ENCODE assay signal across 8 cellular contexts in the genomic region with DNA sequence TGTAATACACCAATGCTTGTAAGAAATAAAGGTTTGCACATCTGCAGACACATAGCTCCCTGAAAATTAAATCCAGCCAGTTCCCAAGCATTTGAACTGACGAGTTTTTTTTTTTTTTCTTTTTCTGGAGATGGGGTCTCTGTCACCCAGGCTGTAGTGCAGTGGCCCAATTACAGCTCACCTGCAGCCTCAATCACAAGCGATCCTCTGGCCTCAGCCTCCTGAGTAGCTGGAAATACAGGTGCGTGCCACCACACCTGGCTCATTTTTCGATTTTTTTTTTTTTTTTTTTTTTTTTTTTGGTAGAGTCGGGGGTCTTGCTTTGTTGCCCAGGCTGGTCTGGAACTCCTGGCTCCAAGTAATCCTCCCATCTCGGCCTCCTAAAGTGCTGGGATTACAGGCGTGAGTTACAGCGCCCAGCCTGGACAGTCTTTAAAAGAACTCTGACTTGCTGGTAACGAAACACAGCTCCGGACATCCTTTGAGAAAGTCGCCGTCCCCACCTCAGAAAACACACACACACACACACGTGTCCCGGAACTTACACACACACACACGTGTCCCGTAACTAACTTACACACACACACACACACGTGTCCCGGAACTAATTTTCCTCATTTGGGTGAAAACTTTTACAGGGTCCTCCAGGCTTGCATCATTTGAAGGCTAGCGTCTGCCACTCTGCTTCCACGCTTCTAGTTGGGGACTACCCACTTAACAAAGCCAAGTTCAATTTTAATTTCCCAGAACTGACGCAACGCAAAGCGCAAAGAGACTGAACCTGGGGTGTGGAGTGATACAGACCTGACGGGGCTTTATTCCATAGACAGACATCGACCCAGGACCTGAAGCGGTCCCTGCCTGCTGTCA. TPM values are rescaled to one million over a fixed set of nuclear protein-coding genes. Genes with fewer than 3 reads are reported as not detected.
A peak's percentile ranks its signal among the peaks of the same experiment; 100 is the strongest.
DNase-seq lines count a peak whose midpoint lies in the region; ATAC-seq and TF ChIP-seq lines count a peak whose summit lies in the region.

No MANE protein-coding gene starts in this region.

- peak overlapping the region; percentile 89 for H3K4me3 Mint-ChIP-seq in CD8-positive, alpha-beta T cell

- no peaks in the 10 kb centered on the region for H3K27me3 Mint-ChIP-seq in CD8-positive, alpha-beta T cell (ENCODE audit: low read depth)

- H3K27ac Mint-ChIP-seq in CD8-positive, alpha-beta T cell, result peak overlapping the region; percentile 93

- H3K4me1 ChIP-seq in CD8-positive, alpha-beta T cell (ENCODE audit: insufficient read depth, low read length), result peaks cover 10% of the 10 kb centered on the region
- peaks cover 0 to 3% (median 0%) of the 10 kb centered on the region in 4 donors for H3K4me1 ChIP-seq in Peyer's patch

- POLR2A ChIA-PET in CD8-positive, alpha-beta T cell (lab: Charles Lee), result interaction anchor here (0.6 to 1.2 kb wide), 3 partner anchors 99 to 959 kb away, joined by 3 to 6 read pairs (median 3); a partner anchor contains a TSS

- no peaks in the 10 kb centered on the region for H3K9me3 ChIP-seq in CD8-positive, alpha-beta T cell (ENCODE audit: low read length)
- H3K9me3 ChIP-seq in Peyer's patch, result no peaks in the 10 kb centered on the region

- peak overlapping the region; percentile 72 for H3K27ac ChIP-seq in CD8-positive, alpha-beta T cell (ENCODE audit: low read depth, low read length)
- H3K27ac ChIP-seq in Peyer's patch, result peak overlapping the region; percentile 47 to 87 (median 76)

- peaks cover 22% of the 10 kb centered on the region for H3K4me1 Mint-ChIP-seq in CD8-positive, alpha-beta T cell (ENCODE audit: low read depth)

- peak in 3 of 7 experiments; percentile 2 to 22 (median 3) for DNase-seq in CD8-positive, alpha-beta T cell
- DNase-seq in Peyer's patch (peak; percentile 22 to 54 (median 54)), cardiac fibroblast (ENCODE audit: low read depth in 2 of 2) (peak; percentile 32 to 33), kidney tubule cell (ENCODE audit: low spot score) (peak; percentile 48), superior temporal gyrus (ENCODE audit: extremely low spot score) (no peak)
- DNase-seq in stimulated activated CD8-positive, alpha-beta memory T cell treated with anti-CD3 and anti-CD28 coated beads, Interleukin-12 subunit alpha, Interleukin-12 subunit beta, amount 100 ng/mL, for 1 hour (ENCODE audit: low read depth), result peak; percentile 2

- no peak for TF ChIP-seq POLR2A in Peyer's patch (IDR thresholded peaks at IDR 0.05)

- no peaks in the 10 kb centered on the region for H3K9me3 Mint-ChIP-seq in CD8-positive, alpha-beta T cell

- no peak for TF ChIP-seq CTCF in CD8-positive, alpha-beta T cell (IDR thresholded peaks at IDR 0.05)
- TF ChIP-seq CTCF in Peyer's patch (IDR thresholded peaks at IDR 0.05) (no peak), cardiac fibroblast (IDR thresholded peaks at IDR 0.05; ENCODE audit: low read depth, low read length) (no peak)

- peaks cover 37% of the 10 kb centered on the region for H3K36me3 Mint-ChIP-seq in CD8-positive, alpha-beta T cell

- H3K36me3 ChIP-seq in CD8-positive, alpha-beta T cell (ENCODE audit: insufficient read depth, low read length), result no peaks in the 10 kb centered on the region
- H3K36me3 ChIP-seq in Peyer's patch, result peaks cover 0 to 9% (median 0%) of the 10 kb centered on the region in 3 donors

- CTCF ChIA-PET in CD8-positive, alpha-beta T cell (lab: Charles Lee), result interaction anchor here (0.6 kb wide), 2 partner anchors 149 to 453 kb away, joined by 3 to 4 read pairs; no protein-coding TSS in a partner anchor

- H3K27me3 ChIP-seq in CD8-positive, alpha-beta T cell (ENCODE audit: insufficient read depth, low read length), result no peaks in the 10 kb centered on the region
- H3K27me3 ChIP-seq in Peyer's patch, result no peaks in the 10 kb centered on the region

- ATAC-seq in CD8-positive, alpha-beta T cell, result peak; percentile 58
- ATAC-seq in GM18909 (IDR thresholded peaks at IDR 0.05; ENCODE audit: poor library complexity, unreplicated experiment) (peak; percentile 35), HG03159 (IDR thresholded peaks at IDR 0.05; ENCODE audit: unreplicated experiment) (peak; percentile 46)

- H3K4me3 ChIP-seq in CD8-positive, alpha-beta T cell (ENCODE audit: low read depth, low read length), result peak overlapping the region; percentile 84
- peak overlapping the region; percentile 84 to 97 (median 95) for H3K4me3 ChIP-seq in Peyer's patch
- H3K4me3 ChIP-seq in cardiac fibroblast (replicated peaks in 1 of 2; ENCODE audit: low read depth in 2 of 2, low read length in 2 of 2), result peak overlapping the region; percentile 75 to 82

- intact Hi-C loops in CD8-positive, alpha-beta T cell (cut with DNase I, micrococcal nuclease), result loop anchor here (1.0 to 10.0 kb wide), 5 partner anchors 135 to 906 kb away; a partner anchor contains a TSS

RNA-seq across cellular contexts. Expression of a gene that starts 18.6 kb away (rescaled TPM):
- not detected for total RNA-seq in CD8-positive, alpha-beta T cell
- not detected for total RNA-seq in Peyer's patch
